In the genomic region with DNA sequence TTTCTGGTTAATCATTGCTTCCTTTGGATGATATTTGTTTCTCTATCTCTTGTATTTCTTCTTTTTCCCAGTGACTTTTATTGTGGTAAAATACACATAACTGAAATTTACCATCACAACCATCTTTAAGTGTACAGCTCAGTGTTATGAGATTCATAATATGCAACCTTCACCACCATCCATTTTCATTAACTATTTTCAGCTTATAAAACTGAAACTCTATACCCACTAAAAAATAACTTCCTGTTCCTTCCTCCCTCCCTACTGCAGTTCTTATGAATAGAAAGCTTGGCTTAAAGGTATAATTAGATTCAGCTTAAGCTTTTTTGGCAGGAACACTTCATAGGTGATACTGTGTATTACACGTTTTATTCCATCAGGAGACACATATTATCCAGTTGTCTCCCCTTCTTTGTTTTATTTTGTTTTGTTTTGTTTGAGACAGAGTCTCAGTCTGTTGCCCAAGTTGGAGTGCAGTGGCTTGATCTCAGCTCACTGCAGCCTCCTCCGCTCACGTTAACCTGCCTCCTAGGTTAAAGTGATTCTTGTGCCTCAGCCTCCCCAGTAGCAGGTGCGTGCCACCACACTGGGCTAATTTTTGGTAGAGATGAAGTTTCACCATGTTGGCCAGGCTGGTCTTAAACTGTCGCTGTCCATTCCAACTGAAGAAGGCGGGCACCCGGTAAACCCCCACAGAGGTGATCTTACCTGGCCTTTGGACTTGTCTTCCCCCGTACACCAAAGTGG, we compare ENCODE assay signal across 8 cellular contexts. TPM values are rescaled to one million over a fixed set of nuclear protein-coding genes. Genes with fewer than 3 reads are reported as not detected.
DNase-seq lines count a peak whose midpoint lies in the region; ATAC-seq and TF ChIP-seq lines count a peak whose summit lies in the region.

No MANE protein-coding gene starts in this region.

- peak overlapping the region; percentile 37 for H3K4me2 ChIP-seq in SU-DHL-6 (ENCODE audit: low read depth, low read length, poor library complexity, severe bottlenecking)

- H2AFZ ChIP-seq in SU-DHL-6 (ENCODE audit: low read depth, low read length, severe bottlenecking) = no peak overlapping the region

- TF ChIP-seq CTCF in GM10266 (IDR thresholded peaks at IDR 0.05; ENCODE audit: control insufficient read depth, insufficient read depth, low read depth, missing control alignments) = no peak
- no peak for TF ChIP-seq CTCF in SU-DHL-6 (IDR thresholded peaks at IDR 0.05; ENCODE audit: insufficient read depth, low read length, poor library complexity, severe bottlenecking)
- no peak for TF ChIP-seq CTCF in colonic mucosa (IDR thresholded peaks at IDR 0.05)

- no peaks in the 10 kb centered on the region for H4K20me1 ChIP-seq in SU-DHL-6 (ENCODE audit: low read depth, low read length)

- no peaks in the 10 kb centered on the region for H3K79me2 ChIP-seq in SU-DHL-6 (ENCODE audit: insufficient read depth, low read length)

- no peaks in the 10 kb centered on the region for H3K4me1 ChIP-seq in colonic mucosa

- H3F3A ChIP-seq in SU-DHL-6 (ENCODE audit: insufficient read depth) = 0 out of 2 replicates have a peak, but pooled peaks cover 5% of the 10 kb centered on the region

- intact Hi-C loops in colonic mucosa (cut with DNase I) = no loop called here

- H3K9me3 ChIP-seq in SU-DHL-6 (ENCODE audit: insufficient read depth, low read length) = no peaks in the 10 kb centered on the region
- no peaks in the 10 kb centered on the region for H3K9me3 ChIP-seq in colonic mucosa

- H3K27me3 ChIP-seq in SU-DHL-6 (ENCODE audit: low read length) = no peaks in the 10 kb centered on the region
- H3K27me3 ChIP-seq in colonic mucosa = no peaks in the 10 kb centered on the region

- H3K9me2 ChIP-seq in SU-DHL-6 (replicated peaks; ENCODE audit: insufficient read depth, low read length) = no peaks in the 10 kb centered on the region

- H3K4me3 ChIP-seq in SU-DHL-6 (ENCODE audit: insufficient read depth, low read length, poor library complexity, severe bottlenecking) (no peak overlapping the region), colonic mucosa (no peak overlapping the region)

- DNase-seq in GM10266 (ENCODE audit: extremely low spot score) = peak; percentile 11
- no peak for DNase-seq in SW 1271 (lab: John Stamatoyannopoulos, UW)
- DNase-seq in NCI-H1048 (lab: John Stamatoyannopoulos, UW) = no peak
- DNase-seq in stimulated activated CD4-positive, alpha-beta T cell treated with anti-CD3 and anti-CD28 coated beads, Interleukin-4, amount 100 ng/mL, for 1 hour = no peak
- DNase-seq in colonic mucosa = no peak

- H3K27ac ChIP-seq in SU-DHL-6 (ENCODE audit: low read depth, low read length) (peak overlapping the region; percentile 29; the same call in 1 of the 2 replicates), colonic mucosa (no peak overlapping the region)

- H3K36me3 ChIP-seq in SU-DHL-6 (ENCODE audit: low read length) = no peaks in the 10 kb centered on the region
- H3K36me3 ChIP-seq in colonic mucosa = no peaks in the 10 kb centered on the region

- no peak overlapping the region for H3K9ac ChIP-seq in SU-DHL-6 (ENCODE audit: low read length)
- H3K9ac ChIP-seq in colonic mucosa (ENCODE audit: low read depth in 2 of 2, low read length in 2 of 2) = no peak overlapping the region

- ATAC-seq in GM19328 (IDR thresholded peaks at IDR 0.05; ENCODE audit: unreplicated experiment) (peak; percentile 72), HG03108 (IDR thresholded peaks at IDR 0.05; ENCODE audit: unreplicated experiment) (peak; percentile 80)

RNA-seq across cellular contexts. Expression of a gene that starts 45.1 kb away (rescaled TPM):
- total RNA-seq in colonic mucosa = 10 to 100 TPM in 1 of 2 donors, 1 to 10 TPM in 1; 8.7 to 15.3 TPM

RNA-seq across cellular contexts. Expression of a gene that starts 53.0 kb away (rescaled TPM):
- 1 to 10 TPM; 1.3 to 2.2 TPM for total RNA-seq in colonic mucosa
